In the genomic region with DNA sequence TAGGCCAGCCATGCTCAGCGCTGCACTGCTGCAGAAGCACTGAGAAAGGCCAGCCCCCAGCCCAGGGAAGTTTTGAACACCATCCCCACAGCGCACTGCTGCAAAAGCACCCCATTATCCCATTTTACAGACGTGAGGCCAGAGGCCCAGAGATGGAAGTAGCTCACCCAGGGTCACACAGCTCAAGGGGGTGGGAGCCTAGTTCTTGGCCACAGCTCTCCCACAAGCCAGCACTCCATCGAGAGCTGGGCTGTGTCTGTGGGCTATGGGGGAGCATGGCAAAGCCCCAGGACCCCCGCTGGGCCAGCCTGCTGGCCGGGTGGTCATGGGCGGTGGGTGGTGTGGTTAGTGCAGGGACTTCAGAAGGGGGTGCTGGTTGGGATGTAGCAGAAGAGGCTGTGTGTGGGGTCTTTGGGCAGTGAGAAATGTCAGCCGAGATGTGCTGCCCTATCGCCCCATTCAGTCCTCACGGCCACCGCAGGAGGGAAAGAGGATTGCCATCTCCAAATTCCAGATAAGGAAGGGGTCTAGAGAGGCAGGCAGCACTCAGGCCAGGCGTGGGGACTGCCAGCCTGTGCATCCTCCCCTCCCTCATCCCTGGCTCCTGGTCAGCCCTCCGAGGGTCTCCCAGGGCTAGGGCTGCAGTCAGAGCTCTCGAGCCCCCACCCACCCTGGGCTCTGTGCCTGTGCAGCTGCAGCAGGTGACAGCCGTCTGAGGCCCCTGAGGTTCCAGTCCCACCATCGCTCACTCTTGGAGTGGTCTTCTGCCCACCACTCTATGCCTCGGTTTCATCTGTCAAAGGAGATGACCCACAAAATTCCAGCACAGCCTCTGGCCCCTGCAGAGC, we compare ENCODE assay signal across 2 cellular contexts.
TF ChIP-seq lines count a peak whose summit lies in the region.

No MANE protein-coding gene starts in this region.

TF ChIP-seq in IMR-90, 13 proteins besides CTCF, POLR2A, EP300 and RAD21:
- TF ChIP-seq FOS (IDR thresholded peaks at IDR 0.05; ENCODE audit: low read depth, low read length) (no peak), MAFK (IDR thresholded peaks at IDR 0.05; ENCODE audit: low read depth, low read length) (no peak)

TF ChIP-seq in HepG2, 621 proteins besides CTCF, POLR2A, EP300 and RAD21:
- TF ChIP-seq NFE2L2 (IDR thresholded peaks at IDR 0.05; ENCODE audit: low read length) (no peak), ZNF629 (CRISPR knock-in tag; conservative IDR thresholded peaks at IDR 0.05) (peak; percentile 42), ZNF572 (CRISPR knock-in tag; IDR thresholded peaks at IDR 0.05) (no peak), ZNF768 (CRISPR knock-in tag; IDR thresholded peaks at IDR 0.05) (peak; percentile 78), ZMYM3 (CRISPR knock-in tag; IDR thresholded peaks at IDR 0.05) (0 out of 2 replicates have a peak, but pooled peaks have one; percentile 21), NR2F1 (CRISPR knock-in tag; IDR thresholded peaks at IDR 0.05) (no peak), HOXD1 (CRISPR knock-in tag; IDR thresholded peaks at IDR 0.05) (no peak), POLR2G (IDR thresholded peaks at IDR 0.05; ENCODE audit: low read depth, low read length) (no peak), ZFP36 (IDR thresholded peaks at IDR 0.05; ENCODE audit: borderline replicate concordance, low read depth, low read length, partially characterized antibody) (no peak), ZNF263 (CRISPR knock-in tag; IDR thresholded peaks at IDR 0.05) (no peak)
- TF ChIP-seq, protein P1, sequence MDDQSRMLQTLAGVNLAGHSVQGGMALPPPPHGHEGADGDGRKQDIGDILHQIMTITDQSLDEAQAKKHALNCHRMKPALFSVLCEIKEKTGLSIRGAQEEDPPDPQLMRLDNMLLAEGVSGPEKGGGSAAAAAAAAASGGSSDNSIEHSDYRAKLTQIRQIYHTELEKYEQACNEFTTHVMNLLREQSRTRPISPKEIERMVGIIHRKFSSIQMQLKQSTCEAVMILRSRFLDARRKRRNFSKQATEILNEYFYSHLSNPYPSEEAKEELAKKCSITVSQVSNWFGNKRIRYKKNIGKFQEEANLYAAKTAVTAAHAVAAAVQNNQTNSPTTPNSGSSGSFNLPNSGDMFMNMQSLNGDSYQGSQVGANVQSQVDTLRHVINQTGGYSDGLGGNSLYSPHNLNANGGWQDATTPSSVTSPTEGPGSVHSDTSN (CRISPR knock-in tag; IDR thresholded peaks at IDR 0.05; ENCODE audit: borderline replicate concordance): no peak
- TF ChIP-seq, protein P2, sequence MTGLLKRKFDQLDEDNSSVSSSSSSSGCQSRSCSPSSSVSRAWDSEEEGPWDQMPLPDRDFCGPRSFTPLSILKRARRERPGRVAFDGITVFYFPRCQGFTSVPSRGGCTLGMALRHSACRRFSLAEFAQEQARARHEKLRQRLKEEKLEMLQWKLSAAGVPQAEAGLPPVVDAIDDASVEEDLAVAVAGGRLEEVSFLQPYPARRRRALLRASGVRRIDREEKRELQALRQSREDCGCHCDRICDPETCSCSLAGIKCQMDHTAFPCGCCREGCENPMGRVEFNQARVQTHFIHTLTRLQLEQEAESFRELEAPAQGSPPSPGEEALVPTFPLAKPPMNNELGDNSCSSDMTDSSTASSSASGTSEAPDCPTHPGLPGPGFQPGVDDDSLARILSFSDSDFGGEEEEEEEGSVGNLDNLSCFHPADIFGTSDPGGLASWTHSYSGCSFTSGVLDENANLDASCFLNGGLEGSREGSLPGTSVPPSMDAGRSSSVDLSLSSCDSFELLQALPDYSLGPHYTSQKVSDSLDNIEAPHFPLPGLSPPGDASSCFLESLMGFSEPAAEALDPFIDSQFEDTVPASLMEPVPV (CRISPR knock-in tag; IDR thresholded peaks at IDR 0.05): no peak
TF ChIP-seq in HepG2: peak in this region for 3.
